In the genomic region with DNA sequence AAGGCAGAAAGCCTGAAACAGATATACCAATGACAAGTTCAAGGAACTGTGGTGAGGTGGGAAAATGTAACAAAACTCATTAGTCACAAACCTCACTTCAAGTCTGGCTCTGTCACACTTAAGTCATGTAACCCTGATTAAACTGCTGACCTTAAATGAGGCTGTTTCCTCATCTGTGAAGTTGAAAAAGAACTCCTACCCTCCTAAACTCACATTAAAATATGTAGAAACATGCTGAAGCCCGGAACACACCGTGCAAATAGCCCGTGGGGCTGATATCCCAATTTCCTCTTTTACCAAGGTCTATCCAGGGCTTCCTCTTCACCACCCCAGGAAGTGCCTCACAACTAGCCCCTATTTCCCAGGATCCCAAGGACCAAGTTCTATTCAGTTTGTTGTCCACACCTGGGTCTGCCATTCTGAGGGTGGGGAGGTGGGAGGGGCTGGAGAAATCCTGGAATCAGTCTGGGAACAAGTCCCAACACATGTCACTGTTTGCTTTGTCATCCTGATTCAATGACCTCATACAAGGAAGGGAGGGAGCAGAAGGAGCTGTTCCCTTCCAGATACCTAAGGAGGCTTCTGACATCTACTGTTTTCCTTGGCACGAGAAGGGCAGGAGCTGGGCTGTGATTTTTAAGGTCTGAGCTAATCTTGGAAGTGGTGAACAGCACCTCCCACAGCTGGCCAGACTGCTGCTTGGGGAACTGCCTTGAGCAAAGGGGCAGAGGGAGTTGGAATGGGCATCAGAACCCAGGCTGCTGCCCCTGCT, we compare ENCODE assay signal across 8 cellular contexts. TPM values are rescaled to one million over a fixed set of nuclear protein-coding genes. Genes with fewer than 3 reads are reported as not detected.
DNase-seq lines count a peak whose midpoint lies in the region; ATAC-seq and FAIRE-seq lines count a peak whose summit lies in the region.

No MANE protein-coding gene starts in this region.

- H3K9me3 Mint-ChIP-seq in activated T-cell treated with anti-CD3 and anti-CD28 coated beads, Interleukin-2, amount 50 U/mL, for 24 hours, result no peaks in the 10 kb centered on the region
- no peaks in the 10 kb centered on the region for H3K9me3 Mint-ChIP-seq in activated T-helper 2 cell treated with anti-CD3 and anti-CD28 coated beads, Interferon-gamma antibody, Interleukin-2, Interleukin-4, amounts not matched to agents 10 μg/mL and 5 μg/mL and 100 μg/mL, durations not matched to agents 14 hours and 24 hours and 36 hours

- peaks cover 0 to 18% (median 10%) of the 10 kb centered on the region in 5 donors for H3K4me1 ChIP-seq in subcutaneous abdominal adipose tissue (ENCODE audit: control insufficient read depth in 5 of 5, insufficient read depth in 5 of 5, low read length in 5 of 5)

- no peak overlapping the region for H3K4me3 Mint-ChIP-seq in activated T-cell treated with anti-CD3 and anti-CD28 coated beads, Interleukin-2, amount 50 U/mL, for 24 hours
- no peak overlapping the region for H3K4me3 Mint-ChIP-seq in activated T-helper 2 cell treated with anti-CD3 and anti-CD28 coated beads, Interferon-gamma antibody, Interleukin-2, Interleukin-4, amounts not matched to agents 10 μg/mL and 5 μg/mL and 100 μg/mL, durations not matched to agents 14 hours and 24 hours and 36 hours (ENCODE audit: low read depth)

- no peak for ATAC-seq in GM18502 (IDR thresholded peaks at IDR 0.05; ENCODE audit: poor library complexity, unreplicated experiment)

- H3K27me3 ChIP-seq in subcutaneous abdominal adipose tissue (ENCODE audit: control insufficient read depth in 5 of 5, insufficient read depth in 4 of 5, low read length in 5 of 5), result no peaks in the 10 kb centered on the region

- peak overlapping the region; percentile 86 for H3K27ac Mint-ChIP-seq in activated T-cell treated with anti-CD3 and anti-CD28 coated beads, Interleukin-2, amount 50 U/mL, for 24 hours
- H3K27ac Mint-ChIP-seq in activated T-helper 2 cell treated with anti-CD3 and anti-CD28 coated beads, Interferon-gamma antibody, Interleukin-2, Interleukin-4, amounts not matched to agents 10 μg/mL and 5 μg/mL and 100 μg/mL, durations not matched to agents 14 hours and 24 hours and 36 hours, result peak overlapping the region; percentile 71

- peak overlapping the region in 1 of 5 donors; percentile 28 for H3K9ac ChIP-seq in subcutaneous abdominal adipose tissue (ENCODE audit: low read length in 5 of 5)

- intact Hi-C loops in activated T-helper 2 cell treated with anti-CD3 and anti-CD28 coated beads, Interferon-gamma antibody, Interleukin-2, Interleukin-4, amounts not matched to agents 10 μg/mL and 5 μg/mL and 100 μg/mL, durations not matched to agents 14 hours and 24 hours and 36 hours (cut with micrococcal nuclease), result no loop called here

- no peak overlapping the region for H3K4me3 ChIP-seq in subcutaneous abdominal adipose tissue (ENCODE audit: low read depth in 1 of 5, low read length in 5 of 5)

- H3K27me3 Mint-ChIP-seq in activated T-cell treated with anti-CD3 and anti-CD28 coated beads, Interleukin-2, amount 50 U/mL, for 24 hours, result no peaks in the 10 kb centered on the region
- peaks cover 3% of the 10 kb centered on the region for H3K27me3 Mint-ChIP-seq in activated T-helper 2 cell treated with anti-CD3 and anti-CD28 coated beads, Interferon-gamma antibody, Interleukin-2, Interleukin-4, amounts not matched to agents 10 μg/mL and 5 μg/mL and 100 μg/mL, durations not matched to agents 14 hours and 24 hours and 36 hours (ENCODE audit: low read depth)

- peak overlapping the region; percentile 39 for H3K27ac ChIP-seq in subcutaneous abdominal adipose tissue (ENCODE audit: low read depth, low read length)

- peaks cover 31% of the 10 kb centered on the region for H3K4me1 Mint-ChIP-seq in activated T-cell treated with anti-CD3 and anti-CD28 coated beads, Interleukin-2, amount 50 U/mL, for 24 hours (ENCODE audit: low read depth)
- H3K4me1 Mint-ChIP-seq in activated T-helper 2 cell treated with anti-CD3 and anti-CD28 coated beads, Interferon-gamma antibody, Interleukin-2, Interleukin-4, amounts not matched to agents 10 μg/mL and 5 μg/mL and 100 μg/mL, durations not matched to agents 14 hours and 24 hours and 36 hours (ENCODE audit: low read depth), result peaks cover 26% of the 10 kb centered on the region

- H3K9me3 ChIP-seq in subcutaneous abdominal adipose tissue (ENCODE audit: control insufficient read depth in 5 of 5, low read length in 5 of 5), result no peaks in the 10 kb centered on the region

- no peak for DNase-seq in activated T-cell treated with anti-CD3 and anti-CD28 coated beads, Interleukin-2, amount 50 U/mL, for 24 hours
- DNase-seq in activated T-cell treated with anti-CD3 and anti-CD28 coated beads, Interleukin-2, amount 50 U/mL, for 48 hours, result no peak
- no peak for DNase-seq in activated T-helper 2 cell treated with anti-CD3 and anti-CD28 coated beads, Interferon-gamma antibody, Interleukin-2, Interleukin-4, amounts not matched to agents 10 μg/mL and 5 μg/mL and 100 μg/mL, durations not matched to agents 14 hours and 24 hours and 36 hours (ENCODE audit: low spot score)
- peak; percentile 78 for DNase-seq in islet precursor cell
- DNase-seq in GM19239 (ENCODE audit: insufficient read length, low spot score), result no peak
- DNase-seq in Ammon's horn (ENCODE audit: low spot score), result no peak

- FAIRE-seq in GM19239 (lab: Jason Lieb, UNC), result no peak

- no peaks in the 10 kb centered on the region for H3K36me3 ChIP-seq in subcutaneous abdominal adipose tissue (ENCODE audit: control insufficient read depth in 5 of 5, insufficient read depth in 5 of 5, low read length in 5 of 5)

- no peaks in the 10 kb centered on the region for H3K36me3 Mint-ChIP-seq in activated T-cell treated with anti-CD3 and anti-CD28 coated beads, Interleukin-2, amount 50 U/mL, for 24 hours (ENCODE audit: low read depth)
- H3K36me3 Mint-ChIP-seq in activated T-helper 2 cell treated with anti-CD3 and anti-CD28 coated beads, Interferon-gamma antibody, Interleukin-2, Interleukin-4, amounts not matched to agents 10 μg/mL and 5 μg/mL and 100 μg/mL, durations not matched to agents 14 hours and 24 hours and 36 hours (ENCODE audit: low read depth), result no peaks in the 10 kb centered on the region

RNA-seq across cellular contexts. Expression of a gene that starts 42.3 kb away (rescaled TPM):
- total RNA-seq in activated T-helper 2 cell treated with anti-CD3 and anti-CD28 coated beads, Interferon-gamma antibody, Interleukin-2, Interleukin-4, amounts not matched to agents 10 μg/mL and 5 μg/mL and 100 μg/mL, durations not matched to agents 14 hours and 24 hours and 36 hours, result 26.7 and 27.8 TPM in 2 replicates

RNA-seq across cellular contexts. Expression of a gene that starts 42.6 kb away (rescaled TPM):
- total RNA-seq in activated T-helper 2 cell treated with anti-CD3 and anti-CD28 coated beads, Interferon-gamma antibody, Interleukin-2, Interleukin-4, amounts not matched to agents 10 μg/mL and 5 μg/mL and 100 μg/mL, durations not matched to agents 14 hours and 24 hours and 36 hours, result 32.5 and 37.0 TPM in 2 replicates
